Comparison of ENCODE assay signal across 1 cellular context in genomic region chr4:185395255-185395955, GRCh38.
TF ChIP-seq lines count a peak whose summit lies in the region.

LRP2BP (minus strand) TSS chr4:185395924; CDS start chr4:185378186, 17,738 bp downstream.

TF ChIP-seq in K562, 482 proteins besides CTCF, POLR2A, EP300 and RAD21 (continued from another document and continues in another):
- no peak for TF ChIP-seq PATZ1 (CRISPR knock-in tag; IDR thresholded peaks at IDR 0.05; ENCODE audit: borderline replicate concordance)
- TF ChIP-seq CEBPB (tag; IDR thresholded peaks at IDR 0.05) = no peak
- no peak for TF ChIP-seq CCNT2 (IDR thresholded peaks at IDR 0.05; ENCODE audit: borderline replicate concordance, extremely low read depth, insufficient read length, low read depth, low read length)
- TF ChIP-seq POLR3G (IDR thresholded peaks at IDR 0.05; ENCODE audit: extremely low read depth, insufficient read length, insufficient replicate concordance) = no peak
- no peak for TF ChIP-seq ILF3 (IDR thresholded peaks at IDR 0.05; ENCODE audit: borderline replicate concordance)
- TF ChIP-seq ESRRA (IDR thresholded peaks at IDR 0.05; ENCODE audit: borderline replicate concordance, low read depth) = no peak
- peak; percentile 67; the same call in 1 of the 2 replicates for TF ChIP-seq NKRF (IDR thresholded peaks at IDR 0.05; ENCODE audit: borderline replicate concordance)
- no peak for TF ChIP-seq FOXJ2 (tag; IDR thresholded peaks at IDR 0.05)
- TF ChIP-seq RBM39 (optimal IDR thresholded peaks at IDR 0.05; ENCODE audit: low read depth, low read length) = no peak
- TF ChIP-seq ZNF395 (CRISPR knock-in tag; IDR thresholded peaks at IDR 0.05) = no peak
- TF ChIP-seq ZNF778 (CRISPR knock-in tag; IDR thresholded peaks at IDR 0.05) = no peak
- TF ChIP-seq NCOA2 (IDR thresholded peaks at IDR 0.05; ENCODE audit: partially characterized antibody in 2 of 2) = no peak
- peak; percentile 65; the same call in 1 of the 2 replicates for TF ChIP-seq THRAP3 (IDR thresholded peaks at IDR 0.05; ENCODE audit: borderline replicate concordance)
- no peak for TF ChIP-seq ZBTB11 (CRISPR knock-in tag; IDR thresholded peaks at IDR 0.05)
- no peak for TF ChIP-seq CREBBP (IDR thresholded peaks at IDR 0.05; ENCODE audit: low read depth, low read length)
- TF ChIP-seq CAMTA2 (CRISPR knock-in tag; conservative IDR thresholded peaks at IDR 0.05) = no peak
- TF ChIP-seq ID3 (CRISPR knock-in tag; IDR thresholded peaks at IDR 0.05) = no peak
- TF ChIP-seq ID3 (tag; IDR thresholded peaks at IDR 0.05) = no peak
- TF ChIP-seq ZNF316 (IDR thresholded peaks at IDR 0.05) = no peak
- TF ChIP-seq NR2F6 (CRISPR knock-in tag; IDR thresholded peaks at IDR 0.05) = no peak
- no peak for TF ChIP-seq MITF (IDR thresholded peaks at IDR 0.05)
- no peak for TF ChIP-seq ZNF696 (CRISPR knock-in tag; conservative IDR thresholded peaks at IDR 0.05)
- TF ChIP-seq MEF2D (tag; conservative IDR thresholded peaks at IDR 0.05; ENCODE audit: low read depth) = no peak
- TF ChIP-seq NFRKB (IDR thresholded peaks at IDR 0.05; ENCODE audit: low read depth) = no peak
- TF ChIP-seq ARID2 (IDR thresholded peaks at IDR 0.05) = no peak
- no peak for TF ChIP-seq ZNF79 (CRISPR knock-in tag; IDR thresholded peaks at IDR 0.05; ENCODE audit: low read depth)
- 0 out of 2 replicates have a peak, but pooled peaks have one; percentile 31 for TF ChIP-seq ETV1 (tag; conservative IDR thresholded peaks at IDR 0.05; ENCODE audit: low read depth)
- TF ChIP-seq TBL1XR1 (IDR thresholded peaks at IDR 0.05; ENCODE audit: low read length in 2 of 2) = no peak; a peak in 1 of 4 replicates
- TF ChIP-seq E2F4 (CRISPR knock-in tag; IDR thresholded peaks at IDR 0.05; ENCODE audit: low read depth) = no peak
- no peak for TF ChIP-seq MAFF (IDR thresholded peaks at IDR 0.05; ENCODE audit: low read length)
- TF ChIP-seq TBP (optimal IDR thresholded peaks at IDR 0.05; ENCODE audit: low read depth, low read length) = no peak
- TF ChIP-seq ARID3A (IDR thresholded peaks at IDR 0.05; ENCODE audit: borderline replicate concordance, low read depth, low read length) = no peak
- TF ChIP-seq ZMIZ1 (IDR thresholded peaks at IDR 0.05; ENCODE audit: low read depth in 2 of 2, low read length in 2 of 2) = no peak
- TF ChIP-seq FOS (IDR thresholded peaks at IDR 0.05; ENCODE audit: extremely low read depth, insufficient read length) = no peak
- TF ChIP-seq PHTF2 (CRISPR knock-in tag; IDR thresholded peaks at IDR 0.05) = no peak
- peak; percentile 15 for TF ChIP-seq TAF9B (IDR thresholded peaks at IDR 0.05; ENCODE audit: partially characterized antibody)
- TF ChIP-seq FOXO4 (CRISPR knock-in tag; IDR thresholded peaks at IDR 0.05) = no peak
- TF ChIP-seq KLF16 (IDR thresholded peaks at IDR 0.05) = no peak
- no peak for TF ChIP-seq FOXK1 (CRISPR knock-in tag; IDR thresholded peaks at IDR 0.05; ENCODE audit: borderline replicate concordance)
- peak; percentile 28; the same call in 1 of the 2 replicates for TF ChIP-seq ZC3H11A (IDR thresholded peaks at IDR 0.05; ENCODE audit: low read depth, low read length)
